In genomic region chr1:100359139-100359538, GRCh38 we compare ENCODE assay signal across 15 cellular contexts. TPM values are rescaled to one million over a fixed set of nuclear protein-coding genes. Genes with fewer than 3 reads are reported as not detected.
DNase-seq lines count a peak whose midpoint lies in the region; ATAC-seq, FAIRE-seq and TF ChIP-seq lines count a peak whose summit lies in the region.
"Had no signal": no experiment of that assay in that cellular context is flagged by ENCODE, and none has a peak within 500 bp of the region (broad histone marks: within the 10 kb centered on the region; RNA-seq: fewer than 3 reads in every experiment).

No MANE protein-coding gene starts in this region.

- H3K9ac ChIP-seq in GM12878 (ENCODE audit: control insufficient read depth, insufficient read depth, low read length): no peak overlapping the region

- H3K27me3 Mint-ChIP-seq in activated naive CD4-positive, alpha-beta T cell treated with anti-CD3 and anti-CD28 coated beads, Interleukin-2, amount 50 U/mL, for 24 hours: no peaks in the 10 kb centered on the region
- H3K27me3 Mint-ChIP-seq in activated naive CD4-positive, alpha-beta T cell treated with anti-CD3 and anti-CD28 coated beads, Interleukin-2, amount 10 ng/mL, durations not matched to agents 7 days and 5 days: no peaks in the 10 kb centered on the region
- H3K27me3 Mint-ChIP-seq in WTC11 (ENCODE audit: low read depth): no peaks in the 10 kb centered on the region
- H3K27me3 Mint-ChIP-seq: activated naive CD8-positive, alpha-beta T cell treated with anti-CD3 and anti-CD28 coated beads, Interleukin-2, amount 10 ng/mL, durations not matched to agents 7 days and 5 days had no signal

- RAD21 ChIA-PET in GM12878 (lab: Charles Lee; ENCODE audit: unreplicated experiment): interaction anchor here (1.0 to 3.6 kb wide), 5 partner anchors 28 to 100 kb away, joined by 4 to 18 read pairs (median 5); no protein-coding TSS in a partner anchor

- H3K4me1 Mint-ChIP-seq in activated naive CD4-positive, alpha-beta T cell treated with anti-CD3 and anti-CD28 coated beads, Interleukin-2, amount 50 U/mL, for 24 hours: peaks cover 85% of the 10 kb centered on the region
- H3K4me1 Mint-ChIP-seq in activated naive CD4-positive, alpha-beta T cell treated with anti-CD3 and anti-CD28 coated beads, Interleukin-2, amount 10 ng/mL, durations not matched to agents 7 days and 5 days: peaks cover 76% of the 10 kb centered on the region
- H3K4me1 Mint-ChIP-seq in stimulated activated effector memory CD8-positive, alpha-beta T cell treated with anti-CD3 and anti-CD28 coated beads, Interleukin-12 subunit alpha, Interleukin-12 subunit beta, amount 100 ng/mL, for 72 hours: peaks cover 59% of the 10 kb centered on the region
- H3K4me1 Mint-ChIP-seq in WTC11: peaks cover 46% of the 10 kb centered on the region

- H3K4me2 ChIP-seq in GM12878 (ENCODE audit: control insufficient read depth, insufficient read depth): no peak overlapping the region

- H3K9me3 Mint-ChIP-seq in activated naive CD4-positive, alpha-beta T cell treated with anti-CD3 and anti-CD28 coated beads, Interleukin-2, amount 50 U/mL, for 24 hours: no peaks in the 10 kb centered on the region
- H3K9me3 Mint-ChIP-seq in activated naive CD4-positive, alpha-beta T cell treated with anti-CD3 and anti-CD28 coated beads, Interleukin-2, amount 10 ng/mL, durations not matched to agents 7 days and 5 days: no peaks in the 10 kb centered on the region
- H3K9me3 Mint-ChIP-seq in stimulated activated effector memory CD8-positive, alpha-beta T cell treated with anti-CD3 and anti-CD28 coated beads, Interleukin-12 subunit alpha, Interleukin-12 subunit beta, amount 100 ng/mL, for 72 hours: no peaks in the 10 kb centered on the region
- H3K9me3 Mint-ChIP-seq in WTC11: no peaks in the 10 kb centered on the region
- H3K9me3 Mint-ChIP-seq: activated naive CD8-positive, alpha-beta T cell treated with anti-CD3 and anti-CD28 coated beads, Interleukin-2, amount 10 ng/mL, durations not matched to agents 7 days and 5 days had no signal

- no peak for TF ChIP-seq EP300 in GM12878 (IDR thresholded peaks at IDR 0.05; ENCODE audit: borderline replicate concordance in 1 of 2, control insufficient read depth in 1 of 2, low read depth in 2 of 2, low read length in 2 of 2)

- H3K36me3 Mint-ChIP-seq in activated naive CD4-positive, alpha-beta T cell treated with anti-CD3 and anti-CD28 coated beads, Interleukin-2, amount 50 U/mL, for 24 hours: peaks cover 20% of the 10 kb centered on the region
- peaks cover 75% of the 10 kb centered on the region for H3K36me3 Mint-ChIP-seq in activated naive CD4-positive, alpha-beta T cell treated with anti-CD3 and anti-CD28 coated beads, Interleukin-2, amount 10 ng/mL, durations not matched to agents 7 days and 5 days
- H3K36me3 Mint-ChIP-seq in stimulated activated effector memory CD8-positive, alpha-beta T cell treated with anti-CD3 and anti-CD28 coated beads, Interleukin-12 subunit alpha, Interleukin-12 subunit beta, amount 100 ng/mL, for 72 hours: peaks cover 66% of the 10 kb centered on the region
- 0 out of 2 replicates have a peak, but pooled peaks cover 2% of the 10 kb centered on the region for H3K36me3 Mint-ChIP-seq in WTC11

- H2AFZ ChIP-seq in GM12878 (ENCODE audit: control insufficient read depth, low read depth, low read length): no peak overlapping the region

- no peaks in the 10 kb centered on the region for H3K27me3 ChIP-seq in GM12878 (replicated peaks in 1 of 2; ENCODE audit: control insufficient read depth in 2 of 2, insufficient read depth in 2 of 2, low read length in 1 of 2)

- H3K4me3 Mint-ChIP-seq in activated naive CD4-positive, alpha-beta T cell treated with anti-CD3 and anti-CD28 coated beads, Interleukin-2, amount 50 U/mL, for 24 hours: peak overlapping the region; percentile 31
- no peak overlapping the region for H3K4me3 Mint-ChIP-seq in activated naive CD4-positive, alpha-beta T cell treated with anti-CD3 and anti-CD28 coated beads, Interleukin-2, amount 10 ng/mL, durations not matched to agents 7 days and 5 days
- H3K4me3 Mint-ChIP-seq in stimulated activated effector memory CD8-positive, alpha-beta T cell treated with anti-CD3 and anti-CD28 coated beads, Interleukin-12 subunit alpha, Interleukin-12 subunit beta, amount 100 ng/mL, for 72 hours: peak overlapping the region; percentile 34
- H3K4me3 Mint-ChIP-seq in WTC11: no peak overlapping the region
- H3K4me3 Mint-ChIP-seq: activated naive CD8-positive, alpha-beta T cell treated with anti-CD3 and anti-CD28 coated beads, Interleukin-2, amount 10 ng/mL, durations not matched to agents 7 days and 5 days had no signal

- H3K36me3 ChIP-seq in GM12878 (ENCODE audit: control insufficient read depth in 2 of 2, insufficient read depth in 2 of 2, low read length in 1 of 2): peaks cover 0 to 5% of the 10 kb centered on the region in 2 experiments; a peak in 1 of 4 replicates

- H3K4me3 ChIP-seq in GM12878: no peak overlapping the region

- H3K27ac Mint-ChIP-seq in activated naive CD4-positive, alpha-beta T cell treated with anti-CD3 and anti-CD28 coated beads, Interleukin-2, amount 50 U/mL, for 24 hours: peak overlapping the region; percentile 42
- no peak overlapping the region for H3K27ac Mint-ChIP-seq in activated naive CD4-positive, alpha-beta T cell treated with anti-CD3 and anti-CD28 coated beads, Interleukin-2, amount 10 ng/mL, durations not matched to agents 7 days and 5 days
- H3K27ac Mint-ChIP-seq in stimulated activated effector memory CD8-positive, alpha-beta T cell treated with anti-CD3 and anti-CD28 coated beads, Interleukin-12 subunit alpha, Interleukin-12 subunit beta, amount 100 ng/mL, for 72 hours: peak overlapping the region; percentile 55
- no peak overlapping the region for H3K27ac Mint-ChIP-seq in WTC11
- H3K27ac Mint-ChIP-seq: activated naive CD8-positive, alpha-beta T cell treated with anti-CD3 and anti-CD28 coated beads, Interleukin-2, amount 10 ng/mL, durations not matched to agents 7 days and 5 days had no signal

- ATAC-seq in GM12878 (peak; percentile 13; the same call in 1 of the 3 replicates), HG03135 (IDR thresholded peaks at IDR 0.05; ENCODE audit: unreplicated experiment) (no peak), WTC11 (no peak)
- no peak for ATAC-seq in stimulated activated effector memory CD8-positive, alpha-beta T cell treated with anti-CD3 and anti-CD28 coated beads, Interleukin-12 subunit alpha, Interleukin-12 subunit beta, amount 100 ng/mL, for 72 hours
- ATAC-seq: PC-3 had no signal

- no peak for FAIRE-seq in GM12878 (lab: Jason Lieb, UNC)
- FAIRE-seq: HTR-8/SVneo, kidney had no signal

- SMC1A ChIA-PET in GM12878 (lab: Charles Lee; ENCODE audit: uncharacterized antibody, unreplicated experiment): interaction anchor here (0.6 to 1.5 kb wide), 6 partner anchors 18 to 509 kb away, joined by 3 to 5 read pairs (median 3); no protein-coding TSS in a partner anchor

- no peaks in the 10 kb centered on the region for H3K4me1 ChIP-seq in GM12878 (ENCODE audit: control insufficient read depth, insufficient read depth, low read length)

- no peak for DNase-seq in activated naive CD4-positive, alpha-beta T cell treated with anti-CD3 and anti-CD28 coated beads, Interleukin-2, amount 10 ng/mL, durations not matched to agents 7 days and 5 days
- DNase-seq in MV-4-11 (lab: John Stamatoyannopoulos, UW): peak; percentile 70
- no peak for DNase-seq in GM12878 (ENCODE audit: low read depth, low spot score)
- DNase-seq in stimulated activated effector memory CD8-positive, alpha-beta T cell treated with anti-CD3 and anti-CD28 coated beads, Interleukin-12 subunit alpha, Interleukin-12 subunit beta, amount 100 ng/mL, for 72 hours (ENCODE audit: low spot score in 2 of 2): no peak
- no peak for DNase-seq in WTC11 (ENCODE audit: low spot score)
- DNase-seq in pons (ENCODE audit: low spot score): no peak
- DNase-seq: activated CD4-positive, alpha-beta T cell treated with anti-CD3 and anti-CD28 coated beads, Interleukin-2, amount 50 U/mL, for 4 hours; activated naive CD8-positive, alpha-beta T cell treated with anti-CD3 and anti-CD28 coated beads, Interleukin-2, amount 10 ng/mL, durations not matched to agents 7 days and 5 days; DMS79 treated with DMSO at 0.1 percent for 48 hours; kidney; NCI-H1105; PC-3 had no signal

- BruUV-seq in GM12878 (replicated peaks; lab: Mats Ljungman, UMichigan): no TSS peak

- no peaks in the 10 kb centered on the region; the same call in 2 of the 3 replicates for H3K9me3 ChIP-seq in GM12878 (replicated peaks; ENCODE audit: control insufficient read depth, insufficient read depth, low read length)

- TF ChIP-seq RAD21 in GM12878 (IDR thresholded peaks at IDR 0.05; ENCODE audit: insufficient read depth, low read depth, low read length): no peak

- H3K79me2 ChIP-seq in GM12878 (ENCODE audit: control insufficient read depth, insufficient read depth, low read length): peaks cover 1% of the 10 kb centered on the region; the same call in 1 of the 2 replicates

- TF ChIP-seq CTCF in GM12878 (IDR thresholded peaks at IDR 0.05 in 2 of 3, conservative IDR thresholded peaks at IDR 0.05 in 1 of 3; ENCODE audit: control insufficient read depth in 2 of 3, extremely low read depth in 1 of 3, insufficient read depth in 1 of 3, low read depth in 3 of 3, low read length in 3 of 3) (no peak), WTC11 (IDR thresholded peaks at IDR 0.05) (no peak)

- CTCF ChIA-PET in activated naive CD4-positive, alpha-beta T cell treated with anti-CD3 and anti-CD28 coated beads, Interleukin-2, amount 10 ng/mL, durations not matched to agents 7 days and 5 days (lab: Charles Lee): interaction anchor here (0.7 kb wide), 1 partner anchor 8 kb away, joined by 3 read pairs; no protein-coding TSS in a partner anchor
- CTCF ChIA-PET in GM12878 (lab: Yijun Ruan, JAX): interaction anchor here (0.6 to 9.3 kb wide), 9 partner anchors 10 to 507 kb away, joined by 3 to 129 read pairs (median 4); no protein-coding TSS in a partner anchor
- CTCF ChIA-PET in WTC11 (lab: Charles Lee): interaction anchor here (1.1 to 1.3 kb wide), 2 partner anchors 97 to 100 kb away, joined by 3 read pairs; no protein-coding TSS in a partner anchor

- intact Hi-C loops in GM12878 (cut with micrococcal nuclease; ENCODE audit: unreplicated experiment): loop anchor here (10.0 kb wide), 1 partner anchor 554 kb away; no protein-coding TSS in a partner anchor

- no peak for TF ChIP-seq POLR2A in GM12878 (IDR thresholded peaks at IDR 0.05; ENCODE audit: low read depth, low read length)

- WGBS in GM12878 (ENCODE audit: insufficient coverage, insufficient replicate concordance, low lambda C conversion rate, missing lambda C conversion rate): 96% methylated on average over 1 of the region's 1 CpG

- H4K20me1 ChIP-seq in GM12878 (ENCODE audit: control insufficient read depth, insufficient read depth): no peaks in the 10 kb centered on the region

- POLR2A ChIA-PET in GM12878 (lab: Charles Lee) (no interaction called here), WTC11 (lab: Charles Lee) (no interaction called here)

- in situ Hi-C loops in GM12878 (cut with MboI): no loop called here

- H3K27ac ChIP-seq in GM12878 (ENCODE audit: control insufficient read depth, insufficient read depth): no peak overlapping the region

RNA-seq across cellular contexts. Expression of gene CDC14A, which starts 6.8 kb away (rescaled TPM):
- total RNA-seq in GM12878 (2013; cell fraction: nucleolus; rRNA removed): 61.9 and 72.4 TPM in 2 replicates
- total RNA-seq in GM12878 (2014; rRNA removed) (5.2 and 6.9 TPM in 2 replicates), GM12878 (2014; rRNA removed; fragmentation: Illumina TruSeq; extraction: Trizol) (5.9 and 7.0 TPM in 2 replicates), GM12878 (2021) (6.8 and 7.8 TPM in 2 replicates), WTC11 (2021) (8.7 to 11.1 TPM (median 10.3 TPM) in 3 replicates)
- 1.3 TPM for polyA plus RNA-seq in GM12878 (2011; ENCODE audit: low read depth)
- polyA plus RNA-seq in GM12878 (2011; rRNA removed) (7.1 and 9.1 TPM in 2 replicates), GM12878 (2014; fragmentation: Illumina TruSeq; extraction: Trizol) (5.8 and 6.5 TPM in 2 replicates), GM12878 (2014; fragmentation: Nextera tagmentation; extraction: Ambion mirVana) (1 to 10 TPM; 1.5 to 1.9 TPM), GM12878 (2014; rRNA removed) (3.5 and 3.9 TPM in 2 replicates), GM12878 (2016; fragmentation: Nextera tagmentation; extraction: Ambion mirVana) (1 to 10 TPM; 4.7 to 6.3 TPM)
- 3.3 and 3.7 TPM in 2 replicates for polyA plus RNA-seq in GM12878 (2011; cell fraction: cytosol; rRNA removed)
- 10.7 and 12.9 TPM in 2 replicates for polyA plus RNA-seq in GM12878 (2011; cell fraction: nucleus; rRNA removed)
- polyA plus RNA-seq in GM12878 (2012): 1.8 and 1.9 TPM in 2 replicates
- 16.2 TPM in 2 replicates for polyA minus RNA-seq in GM12878 (2011; rRNA and poly(A)+ RNA removed)
- polyA minus RNA-seq in GM12878 (2011; cell fraction: cytosol; rRNA and poly(A)+ RNA removed): 2.9 and 4.2 TPM in 2 replicates
- polyA minus RNA-seq in GM12878 (2011; cell fraction: nucleus; rRNA and poly(A)+ RNA removed): 24.3 and 39.7 TPM in 2 replicates

Comparison
In these comparisons a context has a peak if more than half of its experiments do, and no peak if none do; other contexts are left out.
1. H3K27ac Mint-ChIP-seq: peak in activated naive CD4-positive, alpha-beta T cell treated with anti-CD3 and anti-CD28 coated beads, Interleukin-2, amount 50 U/mL, for 24 hours (single experiment) and stimulated activated effector memory CD8-positive, alpha-beta T cell treated with anti-CD3 and anti-CD28 coated beads, Interleukin-12 subunit alpha, Interleukin-12 subunit beta, amount 100 ng/mL, for 72 hours (single experiment); none in activated naive CD4-positive, alpha-beta T cell treated with anti-CD3 and anti-CD28 coated beads, Interleukin-2, amount 10 ng/mL, durations not matched to agents 7 days and 5 days (single experiment) and WTC11 (single experiment).
2. H3K4me3 Mint-ChIP-seq: peak in activated naive CD4-positive, alpha-beta T cell treated with anti-CD3 and anti-CD28 coated beads, Interleukin-2, amount 50 U/mL, for 24 hours (single experiment) and stimulated activated effector memory CD8-positive, alpha-beta T cell treated with anti-CD3 and anti-CD28 coated beads, Interleukin-12 subunit alpha, Interleukin-12 subunit beta, amount 100 ng/mL, for 72 hours (single experiment); none in activated naive CD4-positive, alpha-beta T cell treated with anti-CD3 and anti-CD28 coated beads, Interleukin-2, amount 10 ng/mL, durations not matched to agents 7 days and 5 days (single experiment) and WTC11 (single experiment).